ENCODE assay signal across 23 cellular contexts in genomic region chr10:119675483-119676170, GRCh38. TPM values are rescaled to one million over a fixed set of nuclear protein-coding genes. Genes with fewer than 3 reads are reported as not detected.
DNase-seq lines count a peak whose midpoint lies in the region; ATAC-seq, FAIRE-seq and TF ChIP-seq lines count a peak whose summit lies in the region.
"Had no signal": no experiment of that assay in that cellular context is flagged by ENCODE, and none has a peak within 500 bp of the region (broad histone marks: within the 10 kb centered on the region; RNA-seq: fewer than 3 reads in every experiment).

No MANE protein-coding gene starts in this region.

- no peak overlapping the region for H3K4me3 Mint-ChIP-seq in T-helper 2 cell treated with Interferon-gamma antibody and Interleukin-4, amounts not matched to agents 5 μg/mL and 100 μg/mL, for 36 hours
- H3K4me3 Mint-ChIP-seq: activated CD8-positive, alpha-beta T cell treated with anti-CD3 and anti-CD28 coated beads, Interleukin-2, amount 10 ng/mL, durations not matched to agents 7 days and 5 days; activated naive CD8-positive, alpha-beta T cell treated with anti-CD3 and anti-CD28 coated beads for 36 hours; HFFc6; nephron; T-helper 17 cell had no signal

- no peaks in the 10 kb centered on the region for H3K4me1 Mint-ChIP-seq in T-helper 2 cell treated with Interferon-gamma antibody and Interleukin-4, amounts not matched to agents 5 μg/mL and 100 μg/mL, for 36 hours (ENCODE audit: low read depth)

- peaks cover 77% of the 10 kb centered on the region for H3F3A ChIP-seq in PC-9 (ENCODE audit: insufficient read depth, low read depth)

- FAIRE-seq in bronchial epithelial cell (lab: Jason Lieb, UNC), result no peak
- FAIRE-seq: D721Med had no signal

- DNase-seq in Daoy (ENCODE audit: low read depth) (peak; percentile 33), PC-9 (no peak), bronchial epithelial cell (ENCODE audit: low read depth) (peak; percentile 69), psoas muscle (no peak), H4 (ENCODE audit: low spot score) (no peak), Peyer's patch (no peak)
- DNase-seq in T-helper 2 cell treated with Interferon-gamma antibody and Interleukin-4, amounts not matched to agents 5 μg/mL and 100 μg/mL, for 36 hours (ENCODE audit: low spot score), result no peak
- DNase-seq: activated CD8-positive, alpha-beta T cell treated with anti-CD3 and anti-CD28 coated beads, Interleukin-2, amount 10 ng/mL, durations not matched to agents 7 days and 5 days; activated naive CD8-positive, alpha-beta T cell treated with anti-CD3 and anti-CD28 coated beads for 36 hours; dorsolateral prefrontal cortex; HFFc6; NCI-H1048; NCI-H1694; ovary; spleen; stimulated activated CD4-positive, alpha-beta T cell treated with anti-CD3 and anti-CD28 coated beads, Interleukin-2, amount 100 ng/mL, for 48 hours; substantia nigra; T-helper 17 cell; upper lobe of left lung had no signal

- H3K36me3 ChIP-seq in PC-9 (ENCODE audit: low read depth), result peaks cover 33% of the 10 kb centered on the region
- H3K36me3 ChIP-seq in bronchial epithelial cell (ENCODE audit: control insufficient read depth, insufficient read depth, low read length), result peaks cover 33% of the 10 kb centered on the region
- peaks cover 23 to 73% of the 10 kb centered on the region in 2 donors for H3K36me3 ChIP-seq in psoas muscle (ENCODE audit: insufficient read depth in 1 of 2, low read depth in 1 of 2)
- peaks cover 0 to 56% (median 3%) of the 10 kb centered on the region in 3 donors for H3K36me3 ChIP-seq in Peyer's patch
- H3K36me3 ChIP-seq: ovary had no signal

- H3K9me3 Mint-ChIP-seq in T-helper 2 cell treated with Interferon-gamma antibody and Interleukin-4, amounts not matched to agents 5 μg/mL and 100 μg/mL, for 36 hours, result no peaks in the 10 kb centered on the region
- H3K9me3 Mint-ChIP-seq: activated naive CD8-positive, alpha-beta T cell treated with anti-CD3 and anti-CD28 coated beads for 36 hours; HFFc6; nephron had no signal

- no peak overlapping the region for H3K27ac Mint-ChIP-seq in T-helper 2 cell treated with Interferon-gamma antibody and Interleukin-4, amounts not matched to agents 5 μg/mL and 100 μg/mL, for 36 hours
- H3K27ac Mint-ChIP-seq: activated CD8-positive, alpha-beta T cell treated with anti-CD3 and anti-CD28 coated beads, Interleukin-2, amount 10 ng/mL, durations not matched to agents 7 days and 5 days; activated naive CD8-positive, alpha-beta T cell treated with anti-CD3 and anti-CD28 coated beads for 36 hours; HFFc6; nephron; T-helper 17 cell had no signal

- H3K9me2 ChIP-seq in PC-9 (ENCODE audit: insufficient read depth), result no peaks in the 10 kb centered on the region

- H3K27ac ChIP-seq in PC-9, result peak overlapping the region; percentile 53
- peak overlapping the region; percentile 99 for H3K27ac ChIP-seq in psoas muscle
- no peak overlapping the region for H3K27ac ChIP-seq in Peyer's patch
- H3K27ac ChIP-seq: ascending aorta, dorsolateral prefrontal cortex, ovary, spleen, upper lobe of left lung had no signal

- CTCF ChIA-PET in PC-9 (lab: Charles Lee), result interaction anchor here (0.7 kb wide), 1 partner anchor 24 kb away, joined by 3 read pairs; the partner anchor contains the start of gene BAG3

- H3K9me3 ChIP-seq in PC-9 (ENCODE audit: insufficient read depth, low read depth), result no peaks in the 10 kb centered on the region
- no peaks in the 10 kb centered on the region for H3K9me3 ChIP-seq in psoas muscle
- H3K9me3 ChIP-seq in Peyer's patch, result no peaks in the 10 kb centered on the region
- H3K9me3 ChIP-seq: ascending aorta, ovary, spleen, upper lobe of left lung had no signal

- ATAC-seq in psoas muscle, result peak in 1 of 4 donors; percentile 17
- ATAC-seq: activated CD8-positive, alpha-beta T cell treated with anti-CD3 and anti-CD28 coated beads, Interleukin-2, amount 10 ng/mL, durations not matched to agents 7 days and 5 days; T-helper 17 cell had no signal

- peaks cover 30% of the 10 kb centered on the region for H3K36me3 Mint-ChIP-seq in T-helper 2 cell treated with Interferon-gamma antibody and Interleukin-4, amounts not matched to agents 5 μg/mL and 100 μg/mL, for 36 hours (ENCODE audit: low read depth)

- no peaks in the 10 kb centered on the region for H4K20me1 ChIP-seq in PC-9 (ENCODE audit: insufficient read depth)

- no peak for TF ChIP-seq POLR2A in Peyer's patch (IDR thresholded peaks at IDR 0.05)

- no peaks in the 10 kb centered on the region for H3K27me3 ChIP-seq in PC-9 (ENCODE audit: insufficient read depth, low read depth)
- H3K27me3 ChIP-seq in bronchial epithelial cell (ENCODE audit: control insufficient read depth, insufficient read depth, low read length), result no peaks in the 10 kb centered on the region
- no peaks in the 10 kb centered on the region for H3K27me3 ChIP-seq in psoas muscle (ENCODE audit: insufficient read depth in 3 of 3, low read length in 2 of 3)
- H3K27me3 ChIP-seq in Peyer's patch, result no peaks in the 10 kb centered on the region
- H3K27me3 ChIP-seq: ascending aorta, dorsolateral prefrontal cortex, ovary, spleen, upper lobe of left lung had no signal

- H3K4me1 ChIP-seq in PC-9 (replicated peaks; ENCODE audit: insufficient read depth) (peaks cover 71% of the 10 kb centered on the region), psoas muscle (peaks cover 76% of the 10 kb centered on the region), Peyer's patch (no peaks in the 10 kb centered on the region)

- WGBS in psoas muscle, 3 donors, result 33 to 59% (median 33%) methylated on average over 8 to 9 of the region's 9 CpGs

- no peaks in the 10 kb centered on the region for H3K27me3 Mint-ChIP-seq in T-helper 2 cell treated with Interferon-gamma antibody and Interleukin-4, amounts not matched to agents 5 μg/mL and 100 μg/mL, for 36 hours (ENCODE audit: low read depth)
- H3K27me3 Mint-ChIP-seq: activated naive CD8-positive, alpha-beta T cell treated with anti-CD3 and anti-CD28 coated beads for 36 hours; T-helper 17 cell had no signal

- H3K4me3 ChIP-seq in PC-9 (no peak overlapping the region), bronchial epithelial cell (ENCODE audit: low read depth, low read length) (no peak overlapping the region), psoas muscle (no peak overlapping the region), Peyer's patch (no peak overlapping the region)
- H3K4me3 ChIP-seq: ascending aorta, dorsolateral prefrontal cortex, lung, ovary, spleen, upper lobe of left lung had no signal

- no peak overlapping the region for H2AFZ ChIP-seq in PC-9

- intact Hi-C loops in PC-9 (cut with micrococcal nuclease; ENCODE audit: unreplicated experiment), result no loop called here
- intact Hi-C loops in psoas muscle (cut with DNase I), result no loop called here

- BruUV-seq in PC-9 (replicated peaks; lab: Mats Ljungman, UMichigan), result no TSS peak

- POLR2A ChIA-PET in PC-9 (lab: Charles Lee; ENCODE audit: unreplicated experiment), result no interaction called here

- peak overlapping the region; percentile 16; the same call in 1 of the 2 replicates for H3K4me2 ChIP-seq in PC-9

- TF ChIP-seq CTCF in PC-9 (conservative IDR thresholded peaks at IDR 0.05) (no peak), bronchial epithelial cell (IDR thresholded peaks at IDR 0.05; ENCODE audit: insufficient read depth, low read length, severe bottlenecking) (no peak), psoas muscle (IDR thresholded peaks at IDR 0.05) (no peak), Peyer's patch (IDR thresholded peaks at IDR 0.05) (no peak)

- H3K79me2 ChIP-seq in PC-9 (ENCODE audit: low read depth), result peaks cover 39% of the 10 kb centered on the region

RNA-seq across cellular contexts. Expression of gene BAG3, which starts 24.4 kb away (rescaled TPM):
- 6.9 and 9.4 TPM in 2 replicates for total RNA-seq in Daoy (2014; rRNA removed; shearing (Covaris generic))
- total RNA-seq in PC-9 (2021) (62.7 and 75.7 TPM in 2 replicates), bronchial epithelial cell (6.4 and 7.1 TPM in 2 replicates), psoas muscle (100 to 1,000 TPM; 354 to 855 (median 486) TPM), Peyer's patch (10 to 100 TPM; 14.9 to 26.4 (median 19.8) TPM)
- 100 to 1,000 TPM; 283 to 571 (median 364) TPM for polyA plus RNA-seq in psoas muscle
- 8.8 and 10.7 TPM in 2 replicates for total RNA-seq in H4 (2014; rRNA removed; shearing (Covaris generic))

RNA-seq across cellular contexts. Expression of gene INPP5F, which starts 50.2 kb away (rescaled TPM):
- 7.9 and 12.9 TPM in 2 replicates for total RNA-seq in Daoy (2014; rRNA removed; shearing (Covaris generic))
- 11.4 and 12.4 TPM in 2 replicates for total RNA-seq in PC-9 (2021)
- total RNA-seq in bronchial epithelial cell, result 10.1 and 11.6 TPM in 2 replicates
- total RNA-seq in psoas muscle, result 10 to 100 TPM in 3 of 4 donors, 1 to 10 TPM in 1; 8.0 to 12.3 (median 10.7) TPM
- polyA plus RNA-seq in psoas muscle, result 10 to 100 TPM in 1 of 3 donors, 1 to 10 TPM in 2; 6.0 to 10.0 (median 8.0) TPM
- 8.9 and 9.5 TPM in 2 replicates for total RNA-seq in H4 (2014; rRNA removed; shearing (Covaris generic))
- total RNA-seq in Peyer's patch, result 10 to 100 TPM in 2 of 4 donors, 1 to 10 TPM in 2; 6.5 to 37.1 (median 10.2) TPM

Comparison
In these comparisons a context has a peak if more than half of its experiments do, and no peak if none do; other contexts are left out.
1. DNase-seq: peak in Daoy (single experiment) and bronchial epithelial cell (single experiment); none in PC-9 (0 of 2), psoas muscle (0 of 2), H4 (single experiment), T-helper 2 cell treated with Interferon-gamma antibody and Interleukin-4, amounts not matched to agents 5 μg/mL and 100 μg/mL, for 36 hours (single experiment) and Peyer's patch (0 of 3).
2. H3K27ac ChIP-seq: peak in PC-9 (single experiment) and psoas muscle (single experiment); none in Peyer's patch (0 of 4).